In genomic region chr3:139935071-139935865, GRCh38 we compare ENCODE assay signal across 8 cellular contexts. TPM values are rescaled to one million over a fixed set of nuclear protein-coding genes. Genes with fewer than 3 reads are reported as not detected.
DNase-seq lines count a peak whose midpoint lies in the region; ATAC-seq and TF ChIP-seq lines count a peak whose summit lies in the region.

Gene CLSTN2 (plus strand): TSS chr3:139935185.

- no peaks in the 10 kb centered on the region for H3K9me3 ChIP-seq in hepatocyte (ENCODE audit: low read depth)

- peaks cover 12% of the 10 kb centered on the region for H3K4me1 ChIP-seq in hepatocyte (ENCODE audit: insufficient read depth)
- no peaks in the 10 kb centered on the region for H3K4me1 ChIP-seq in rectal smooth muscle tissue (ENCODE audit: control insufficient read depth, insufficient read depth, low read length)

- WGBS in hepatocyte (ENCODE audit: low lambda C conversion rate, missing lambda C conversion rate) = 2% methylated on average over 42 of the region's 84 CpGs

- no peaks in the 10 kb centered on the region for H4K20me1 ChIP-seq in hepatocyte (ENCODE audit: insufficient read depth, poor library complexity, severe bottlenecking)

- ATAC-seq in GM21528 (IDR thresholded peaks at IDR 0.05; ENCODE audit: low FRiP score, unreplicated experiment) (peak; percentile 51), GM18861 (IDR thresholded peaks at IDR 0.05; ENCODE audit: unreplicated experiment) (no peak), GM21619 (IDR thresholded peaks at IDR 0.05; ENCODE audit: unreplicated experiment) (no peak)

- peak within 1 kb of the TSS; percentile 75 for H3K4me3 ChIP-seq in hepatocyte
- H3K4me3 ChIP-seq in rectal smooth muscle tissue (ENCODE audit: low read length) = peak within 1 kb of the TSS; percentile 61

- DNase-seq in DMS153 (lab: John Stamatoyannopoulos, UW) = peak; percentile 72
- DNase-seq in NCI-H2081 treated with DMSO at 0.1 percent for 48 hours (lab: John Stamatoyannopoulos, UW) = peak; percentile 21
- peak in 47 of 56 donors; percentile 7 to 83 (median 53) for DNase-seq in amygdala (lab: John Stamatoyannopoulos, UW)
- peak; percentile 88 for DNase-seq in hepatocyte (ENCODE audit: low spot score)

- H3K79me2 ChIP-seq in hepatocyte = no peaks in the 10 kb centered on the region

- H3K27me3 ChIP-seq in hepatocyte (peaks cover 38% of the 10 kb centered on the region), rectal smooth muscle tissue (ENCODE audit: control insufficient read depth, insufficient read depth, low read length) (peaks cover 8% of the 10 kb centered on the region)

- H3K9me2 ChIP-seq in hepatocyte (replicated peaks; ENCODE audit: insufficient read depth) = no peaks in the 10 kb centered on the region

- no peak for TF ChIP-seq CTCF in hepatocyte (IDR thresholded peaks at IDR 0.05; ENCODE audit: poor library complexity)

- no peak within 1 kb of the TSS for H3K9ac ChIP-seq in rectal smooth muscle tissue (ENCODE audit: low read length)

- H3K36me3 ChIP-seq in hepatocyte (replicated peaks; ENCODE audit: insufficient read depth, low read depth) (no peaks in the 10 kb centered on the region), rectal smooth muscle tissue (ENCODE audit: control insufficient read depth, insufficient read depth, low read length) (no peaks in the 10 kb centered on the region)

- peak within 1 kb of the TSS; percentile 100 for H3K4me2 ChIP-seq in hepatocyte

- H3K27ac ChIP-seq in hepatocyte = no peak within 1 kb of the TSS
- no peak within 1 kb of the TSS for H3K27ac ChIP-seq in rectal smooth muscle tissue (ENCODE audit: low read depth, low read length)

- H2AFZ ChIP-seq in hepatocyte = peak within 1 kb of the TSS; percentile 91

RNA-seq across cellular contexts. Expression of gene CLSTN2, which starts in this region (rescaled TPM):
- 19.7 and 27.0 TPM in 2 replicates for total RNA-seq in hepatocyte
- polyA plus RNA-seq in hepatocyte = 23.0 and 23.5 TPM in 2 replicates

Comparison
In these comparisons a context has a peak if more than half of its experiments do, and no peak if none do; other contexts are left out.
1. DNase-seq: peak in every context shown above with its lines; median percentile 88 in hepatocyte; 72 in DMS153; 53 in amygdala; 21 in NCI-H2081 treated with DMSO at 0.1 percent for 48 hours.